In genomic region chr6:28408076-28408802, GRCh38 we compare ENCODE assay signal across 23 cellular contexts. TPM values are rescaled to one million over a fixed set of nuclear protein-coding genes. Genes with fewer than 3 reads are reported as not detected.
A peak's percentile ranks its signal among the peaks of the same experiment; 100 is the strongest.
DNase-seq lines count a peak whose midpoint lies in the region; ATAC-seq, FAIRE-seq and TF ChIP-seq lines count a peak whose summit lies in the region.
"Had no signal": no experiment of that assay in that cellular context is flagged by ENCODE, and none has a peak within 500 bp of the region (broad histone marks: within the 10 kb centered on the region; RNA-seq: fewer than 3 reads in every experiment).

No MANE protein-coding gene starts in this region.

- no peak for DNase-seq in activated CD4-positive, alpha-beta T cell treated with anti-CD3 and anti-CD28 coated beads, Interleukin-2, amount 10 ng/mL, durations not matched to agents 7 days and 5 days
- no peak for DNase-seq in activated CD4-positive, alpha-beta T cell treated with anti-CD3 and anti-CD28 coated beads, Interleukin-2, amount 50 U/mL, for 4 hours
- no peak for DNase-seq in activated CD8-positive, alpha-beta T cell treated with anti-CD3 and anti-CD28 coated beads, Interleukin-2, amount 10 ng/mL, durations not matched to agents 7 days and 5 days
- DNase-seq in epithelial cell of esophagus (ENCODE audit: low read depth): peak; percentile 70
- DNase-seq in stimulated activated effector memory CD8-positive, alpha-beta T cell treated with anti-CD3 and anti-CD28 coated beads, Interleukin-12 subunit alpha, Interleukin-12 subunit beta, amount 100 ng/mL, for 72 hours (ENCODE audit: low spot score in 2 of 2): no peak
- no peak for DNase-seq in GM19239 (ENCODE audit: insufficient read length, low spot score)
- DNase-seq in GM10248 (ENCODE audit: extremely low spot score): no peak
- no peak for DNase-seq in left lobe of liver (ENCODE audit: low spot score)
- DNase-seq: activated gamma-delta T cell treated with Interleukin-2 at 50 U/mL for 16 hours; BE2C; Caco-2; effector memory CD4-positive, alpha-beta T cell; HCEC 1CT; NCI-H1436 treated with DMSO at 0.1 percent for 48 hours; NCI-H2171; NCI-H526; psoas muscle; RPMI8226; SK-N-SH; stimulated activated CD4-positive, alpha-beta T cell treated with anti-CD3 and anti-CD28 coated beads, Interleukin-4, amount 100 ng/mL, for 1 hour; WERI-Rb-1 had no signal

- H3K36me3 Mint-ChIP-seq in activated CD4-positive, alpha-beta T cell treated with anti-CD3 and anti-CD28 coated beads, Interleukin-2, amount 10 ng/mL, durations not matched to agents 7 days and 5 days (ENCODE audit: low read depth): peaks cover 13% of the 10 kb centered on the region
- H3K36me3 Mint-ChIP-seq in activated CD8-positive, alpha-beta T cell treated with anti-CD3 and anti-CD28 coated beads, Interleukin-2, amount 10 ng/mL, durations not matched to agents 7 days and 5 days (ENCODE audit: low read depth): peaks cover 18% of the 10 kb centered on the region
- no peaks in the 10 kb centered on the region for H3K36me3 Mint-ChIP-seq in stimulated activated effector memory CD8-positive, alpha-beta T cell treated with anti-CD3 and anti-CD28 coated beads, Interleukin-12 subunit alpha, Interleukin-12 subunit beta, amount 100 ng/mL, for 72 hours

- H3K4me3 Mint-ChIP-seq in activated CD4-positive, alpha-beta T cell treated with anti-CD3 and anti-CD28 coated beads, Interleukin-2, amount 10 ng/mL, durations not matched to agents 7 days and 5 days: no peak overlapping the region
- no peak overlapping the region for H3K4me3 Mint-ChIP-seq in activated CD8-positive, alpha-beta T cell treated with anti-CD3 and anti-CD28 coated beads, Interleukin-2, amount 10 ng/mL, durations not matched to agents 7 days and 5 days
- H3K4me3 Mint-ChIP-seq in stimulated activated effector memory CD8-positive, alpha-beta T cell treated with anti-CD3 and anti-CD28 coated beads, Interleukin-12 subunit alpha, Interleukin-12 subunit beta, amount 100 ng/mL, for 72 hours: no peak overlapping the region
- H3K4me3 Mint-ChIP-seq: neural crest cell had no signal

- TF ChIP-seq CTCF in epithelial cell of esophagus (IDR thresholded peaks at IDR 0.05; ENCODE audit: insufficient read depth, low read depth, low read length, missing control alignments) (no peak), GM10248 (IDR thresholded peaks at IDR 0.05; ENCODE audit: control extremely low read depth, extremely low read depth, low read depth, missing control alignments) (no peak)

- peaks cover 15% of the 10 kb centered on the region for H3K9me3 Mint-ChIP-seq in activated CD4-positive, alpha-beta T cell treated with anti-CD3 and anti-CD28 coated beads, Interleukin-2, amount 10 ng/mL, durations not matched to agents 7 days and 5 days
- H3K9me3 Mint-ChIP-seq in activated CD8-positive, alpha-beta T cell treated with anti-CD3 and anti-CD28 coated beads, Interleukin-2, amount 10 ng/mL, durations not matched to agents 7 days and 5 days (ENCODE audit: insufficient read depth): peaks cover 11% of the 10 kb centered on the region
- no peaks in the 10 kb centered on the region for H3K9me3 Mint-ChIP-seq in stimulated activated effector memory CD8-positive, alpha-beta T cell treated with anti-CD3 and anti-CD28 coated beads, Interleukin-12 subunit alpha, Interleukin-12 subunit beta, amount 100 ng/mL, for 72 hours

- POLR2A ChIA-PET in activated CD4-positive, alpha-beta T cell treated with anti-CD3 and anti-CD28 coated beads, Interleukin-2, amount 10 ng/mL, durations not matched to agents 7 days and 5 days (lab: Charles Lee): no interaction called here
- POLR2A ChIA-PET in activated CD8-positive, alpha-beta T cell treated with anti-CD3 and anti-CD28 coated beads, Interleukin-2, amount 10 ng/mL, durations not matched to agents 7 days and 5 days (lab: Charles Lee): interaction anchor here (1.4 kb wide), 1 partner anchor 35 kb away, joined by 3 read pairs; the partner anchor contains the start of gene ZSCAN23
- POLR2A ChIA-PET in GM10248 (lab: Yijun Ruan, JAX): no interaction called here

- H3K27me3 Mint-ChIP-seq in activated CD4-positive, alpha-beta T cell treated with anti-CD3 and anti-CD28 coated beads, Interleukin-2, amount 10 ng/mL, durations not matched to agents 7 days and 5 days: peaks cover 26% of the 10 kb centered on the region
- peaks cover 14% of the 10 kb centered on the region for H3K27me3 Mint-ChIP-seq in activated CD8-positive, alpha-beta T cell treated with anti-CD3 and anti-CD28 coated beads, Interleukin-2, amount 10 ng/mL, durations not matched to agents 7 days and 5 days (ENCODE audit: low read depth)

- peak; percentile 67 for ATAC-seq in activated CD8-positive, alpha-beta T cell treated with anti-CD3 and anti-CD28 coated beads, Interleukin-2, amount 10 ng/mL, durations not matched to agents 7 days and 5 days
- peak; percentile 88 for ATAC-seq in stimulated activated effector memory CD8-positive, alpha-beta T cell treated with anti-CD3 and anti-CD28 coated beads, Interleukin-12 subunit alpha, Interleukin-12 subunit beta, amount 100 ng/mL, for 72 hours
- ATAC-seq in left lobe of liver: no peak
- ATAC-seq: A549, psoas muscle had no signal

- no peak overlapping the region for H3K4me3 ChIP-seq in epithelial cell of esophagus (ENCODE audit: low read length)
- H3K4me3 ChIP-seq: A549, psoas muscle had no signal

- CTCF ChIA-PET in activated CD4-positive, alpha-beta T cell treated with anti-CD3 and anti-CD28 coated beads, Interleukin-2, amount 10 ng/mL, durations not matched to agents 7 days and 5 days (lab: Charles Lee): no interaction called here
- CTCF ChIA-PET in activated CD8-positive, alpha-beta T cell treated with anti-CD3 and anti-CD28 coated beads, Interleukin-2, amount 10 ng/mL, durations not matched to agents 7 days and 5 days (lab: Charles Lee): interaction anchor here (1.2 to 1.6 kb wide), 2 partner anchors 26 to 35 kb away, joined by 3 to 5 read pairs; partner anchors contain the start of gene ZSCAN23
- CTCF ChIA-PET in GM10248 (lab: Yijun Ruan, JAX): interaction anchor here (1.4 kb wide), 1 partner anchor 52 kb away, joined by 5 read pairs; no protein-coding TSS in a partner anchor

- FAIRE-seq in GM19239 (lab: Jason Lieb, UNC): no peak
- FAIRE-seq: A549 had no signal

- H3K4me1 Mint-ChIP-seq in activated CD4-positive, alpha-beta T cell treated with anti-CD3 and anti-CD28 coated beads, Interleukin-2, amount 10 ng/mL, durations not matched to agents 7 days and 5 days: peaks cover 37% of the 10 kb centered on the region
- peaks cover 41% of the 10 kb centered on the region for H3K4me1 Mint-ChIP-seq in activated CD8-positive, alpha-beta T cell treated with anti-CD3 and anti-CD28 coated beads, Interleukin-2, amount 10 ng/mL, durations not matched to agents 7 days and 5 days (ENCODE audit: low read depth)
- H3K4me1 Mint-ChIP-seq in stimulated activated effector memory CD8-positive, alpha-beta T cell treated with anti-CD3 and anti-CD28 coated beads, Interleukin-12 subunit alpha, Interleukin-12 subunit beta, amount 100 ng/mL, for 72 hours: peaks cover 6% of the 10 kb centered on the region
- H3K4me1 Mint-ChIP-seq: neural crest cell had no signal

- peak overlapping the region; percentile 43 for H3K27ac Mint-ChIP-seq in activated CD4-positive, alpha-beta T cell treated with anti-CD3 and anti-CD28 coated beads, Interleukin-2, amount 10 ng/mL, durations not matched to agents 7 days and 5 days
- peak overlapping the region; percentile 65 for H3K27ac Mint-ChIP-seq in activated CD8-positive, alpha-beta T cell treated with anti-CD3 and anti-CD28 coated beads, Interleukin-2, amount 10 ng/mL, durations not matched to agents 7 days and 5 days
- H3K27ac Mint-ChIP-seq in stimulated activated effector memory CD8-positive, alpha-beta T cell treated with anti-CD3 and anti-CD28 coated beads, Interleukin-12 subunit alpha, Interleukin-12 subunit beta, amount 100 ng/mL, for 72 hours: peak overlapping the region; percentile 17

RNA-seq across cellular contexts. Expression of gene ZSCAN12, which starts 8.7 kb away (rescaled TPM):
- total RNA-seq in activated CD4-positive, alpha-beta T cell treated with anti-CD3 and anti-CD28 coated beads, Interleukin-2, amount 10 ng/mL, durations not matched to agents 7 days and 5 days: 1 to 10 TPM; 7.5 to 8.3 TPM
- 10 to 100 TPM; 10.8 to 11.4 TPM for total RNA-seq in activated CD8-positive, alpha-beta T cell treated with anti-CD3 and anti-CD28 coated beads, Interleukin-2, amount 10 ng/mL, durations not matched to agents 7 days and 5 days
- 1.2 TPM for total RNA-seq in left lobe of liver

RNA-seq across cellular contexts. Expression of gene ZSCAN23, which starts 35.1 kb away (rescaled TPM):
- total RNA-seq in activated CD4-positive, alpha-beta T cell treated with anti-CD3 and anti-CD28 coated beads, Interleukin-2, amount 10 ng/mL, durations not matched to agents 7 days and 5 days: 1 to 10 TPM; 1.5 to 1.7 TPM
- under 1 TPM; 0.79 to 0.83 TPM for total RNA-seq in activated CD8-positive, alpha-beta T cell treated with anti-CD3 and anti-CD28 coated beads, Interleukin-2, amount 10 ng/mL, durations not matched to agents 7 days and 5 days
- 0.40 TPM for total RNA-seq in left lobe of liver
- total RNA-seq: Caco-2 had no signal

RNA-seq across cellular contexts. Expression of gene ZKSCAN3, which starts 58.5 kb away (rescaled TPM):
- total RNA-seq in activated CD4-positive, alpha-beta T cell treated with anti-CD3 and anti-CD28 coated beads, Interleukin-2, amount 10 ng/mL, durations not matched to agents 7 days and 5 days: 1 to 10 TPM; 6.2 to 7.0 TPM
- total RNA-seq in activated CD8-positive, alpha-beta T cell treated with anti-CD3 and anti-CD28 coated beads, Interleukin-2, amount 10 ng/mL, durations not matched to agents 7 days and 5 days: 1 to 10 TPM; 4.6 to 5.0 TPM
- total RNA-seq in left lobe of liver: 2.4 TPM
